Comparison of ENCODE assay signal across 9 cellular contexts in genomic region chr4:82899339-82899738, GRCh38. TPM values are rescaled to one million over a fixed set of nuclear protein-coding genes. Genes with fewer than 3 reads are reported as not detected.
DNase-seq lines count a peak whose midpoint lies in the region; ATAC-seq and TF ChIP-seq lines count a peak whose summit lies in the region.
"Had no signal": no experiment of that assay in that cellular context is flagged by ENCODE, and none has a peak within 500 bp of the region (broad histone marks: within the 10 kb centered on the region; RNA-seq: fewer than 3 reads in every experiment).

No MANE protein-coding gene starts in this region.

- peak overlapping the region; percentile 84 to 99 (median 98) for H3K27ac ChIP-seq in gastroesophageal sphincter
- H3K27ac ChIP-seq in skin epidermis, result peak overlapping the region in 19 of 21 experiments; percentile 91 to 100 (median 98)

- peaks cover 23% of the 10 kb centered on the region for H3K4me1 Mint-ChIP-seq in stimulated activated memory B cell treated with anti-CD40 and anti-IgM and Interleukin-4, amounts not matched to agents 10 μg/mL and 1 μg/mL and 100 μg/mL, for 72 hours
- H3K4me1 Mint-ChIP-seq in CD14-positive monocyte, result peaks cover 23% of the 10 kb centered on the region

- WGBS in gastroesophageal sphincter (ENCODE audit: low coverage in 1 of 2), 2 donors, result 0% methylated on average over 2 of the region's 2 CpGs

- H3K4me3 ChIP-seq in GM12875 (ENCODE audit: low read depth, low read length) (peak overlapping the region; percentile 76), gastroesophageal sphincter (peak overlapping the region; percentile 45 to 70), skin epidermis (peak overlapping the region; percentile 42 to 75 (median 67))

- no peak for TF ChIP-seq POLR2A in gastroesophageal sphincter (IDR thresholded peaks at IDR 0.05)

- ATAC-seq in gastroesophageal sphincter, result no peak
- ATAC-seq in stimulated activated memory B cell treated with anti-CD40 and anti-IgM and Interleukin-4, amounts not matched to agents 10 μg/mL and 1 μg/mL and 100 μg/mL, for 72 hours, result no peak
- ATAC-seq: natural killer cell treated with Interleukin-12 subunit alpha and Interleukin-12 subunit beta and Interleukin-15 and Interleukin-18, amount 100 ng/mL, for 72 hours had no signal

- H3K36me3 Mint-ChIP-seq in stimulated activated memory B cell treated with anti-CD40 and anti-IgM and Interleukin-4, amounts not matched to agents 10 μg/mL and 1 μg/mL and 100 μg/mL, for 72 hours, result peaks cover 14% of the 10 kb centered on the region
- H3K36me3 Mint-ChIP-seq in CD14-positive monocyte, result peaks cover 24 to 35% of the 10 kb centered on the region in 2 donors

- H3K27ac Mint-ChIP-seq in stimulated activated memory B cell treated with anti-CD40 and anti-IgM and Interleukin-4, amounts not matched to agents 10 μg/mL and 1 μg/mL and 100 μg/mL, for 72 hours, result no peak overlapping the region
- no peak overlapping the region for H3K27ac Mint-ChIP-seq in CD14-positive monocyte
- H3K27ac Mint-ChIP-seq: natural killer cell treated with Interleukin-12 subunit alpha and Interleukin-12 subunit beta and Interleukin-15 and Interleukin-18, amount 100 ng/mL, for 72 hours had no signal

- peaks cover 0 to 32% of the 10 kb centered on the region in 2 donors for H3K36me3 ChIP-seq in gastroesophageal sphincter

- H3K9me3 ChIP-seq in gastroesophageal sphincter, result no peaks in the 10 kb centered on the region

- H3K27me3 ChIP-seq in gastroesophageal sphincter, result no peaks in the 10 kb centered on the region

- H3K27me3 Mint-ChIP-seq in stimulated activated memory B cell treated with anti-CD40 and anti-IgM and Interleukin-4, amounts not matched to agents 10 μg/mL and 1 μg/mL and 100 μg/mL, for 72 hours, result no peaks in the 10 kb centered on the region
- no peaks in the 10 kb centered on the region for H3K27me3 Mint-ChIP-seq in CD14-positive monocyte (ENCODE audit: low read depth in 3 of 3)
- H3K27me3 Mint-ChIP-seq: natural killer cell treated with Interleukin-12 subunit alpha and Interleukin-12 subunit beta and Interleukin-15 and Interleukin-18, amount 100 ng/mL, for 72 hours had no signal

- TF ChIP-seq EP300 in gastroesophageal sphincter (IDR thresholded peaks at IDR 0.05), result no peak

- H3K4me1 ChIP-seq in gastroesophageal sphincter, result peaks cover 4 to 51% (median 13%) of the 10 kb centered on the region in 3 donors

- intact Hi-C loops in CD14-positive monocyte (cut with micrococcal nuclease), result loop anchor here (5.0 to 10.0 kb wide), 2 partner anchors 383 to 525 kb away; partner anchors contain the start of genes COQ2 (in 1 of the 2) and HNRNPD (in 1 of the 2)

- DNase-seq in RKO (ENCODE audit: low spot score), result peak; percentile 69
- no peak for DNase-seq in activated naive CD4-positive, alpha-beta T cell treated with anti-CD3 and anti-CD28 coated beads, Interleukin-2, amount 50 U/mL, for 16 hours
- DNase-seq in hypothalamus (lab: John Stamatoyannopoulos, UW), result no peak
- no peak for DNase-seq in CD14-positive monocyte (ENCODE audit: low spot score)

- no peaks in the 10 kb centered on the region for H3K9me3 Mint-ChIP-seq in stimulated activated memory B cell treated with anti-CD40 and anti-IgM and Interleukin-4, amounts not matched to agents 10 μg/mL and 1 μg/mL and 100 μg/mL, for 72 hours
- no peaks in the 10 kb centered on the region for H3K9me3 Mint-ChIP-seq in CD14-positive monocyte
- H3K9me3 Mint-ChIP-seq: natural killer cell treated with Interleukin-12 subunit alpha and Interleukin-12 subunit beta and Interleukin-15 and Interleukin-18, amount 100 ng/mL, for 72 hours had no signal

- no peak overlapping the region for H3K4me3 Mint-ChIP-seq in stimulated activated memory B cell treated with anti-CD40 and anti-IgM and Interleukin-4, amounts not matched to agents 10 μg/mL and 1 μg/mL and 100 μg/mL, for 72 hours
- no peak overlapping the region for H3K4me3 Mint-ChIP-seq in CD14-positive monocyte
- H3K4me3 Mint-ChIP-seq: natural killer cell treated with Interleukin-12 subunit alpha and Interleukin-12 subunit beta and Interleukin-15 and Interleukin-18, amount 100 ng/mL, for 72 hours had no signal

- TF ChIP-seq CTCF in GM12875 (IDR thresholded peaks at IDR 0.05; ENCODE audit: borderline replicate concordance, insufficient read depth, low read depth, low read length), result no peak
- no peak for TF ChIP-seq CTCF in gastroesophageal sphincter (IDR thresholded peaks at IDR 0.05)
- TF ChIP-seq CTCF in CD14-positive monocyte (IDR thresholded peaks at IDR 0.05), result no peak

RNA-seq across cellular contexts. Expression of gene THAP9, which starts 1.2 kb away (rescaled TPM):
- 10 to 100 TPM in 1 of 4 donors, 1 to 10 TPM in 3; 2.6 to 12.5 (median 5.7) TPM for total RNA-seq in gastroesophageal sphincter
- polyA plus RNA-seq in CD14-positive monocyte, result 1 to 10 TPM; 1.4 TPM

RNA-seq across cellular contexts. Expression of gene SEC31A, which starts 8.4 kb away (rescaled TPM):
- total RNA-seq in gastroesophageal sphincter, result 100 to 1,000 TPM; 118 to 197 (median 153) TPM
- 100 to 1,000 TPM; 107 to 120 TPM for polyA plus RNA-seq in CD14-positive monocyte
